ENCODE assay signal across 1 cellular context in genomic region chr16:11342021-11342855, GRCh38.
TF ChIP-seq lines count a peak whose summit lies in the region.

No MANE protein-coding gene starts in this region.

TF ChIP-seq in GM23338, 12 proteins besides CTCF, POLR2A, EP300 and RAD21 (continued from another document):
- TF ChIP-seq POLR2AphosphoS5 (IDR thresholded peaks at IDR 0.05; ENCODE audit: low read depth) (no peak), CREB1 (CRISPR knock-in tag; IDR thresholded peaks at IDR 0.05; ENCODE audit: low read depth) (no peak), ZNF331 (CRISPR knock-in tag; IDR thresholded peaks at IDR 0.05; ENCODE audit: low read depth) (no peak), ZNF462 (CRISPR knock-in tag; IDR thresholded peaks at IDR 0.05) (no peak), EZH2 (IDR thresholded peaks at IDR 0.05; ENCODE audit: low read depth, unreplicated experiment) (no peak)
